ENCODE assay signal across 18 cellular contexts in genomic region chr10:132576671-132577349, GRCh38. TPM values are rescaled to one million over a fixed set of nuclear protein-coding genes. Genes with fewer than 3 reads are reported as not detected.
DNase-seq lines count a peak whose midpoint lies in the region; ATAC-seq and TF ChIP-seq lines count a peak whose summit lies in the region.
"Had no signal": no experiment of that assay in that cellular context is flagged by ENCODE, and none has a peak within 500 bp of the region (broad histone marks: within the 10 kb centered on the region; RNA-seq: fewer than 3 reads in every experiment).

No MANE protein-coding gene starts in this region.

- H3K9me3 Mint-ChIP-seq in natural killer cell treated with Interleukin-12 subunit alpha and Interleukin-12 subunit beta and Interleukin-15 and Interleukin-18, amount 100 ng/mL, for 72 hours: no peaks in the 10 kb centered on the region
- H3K9me3 Mint-ChIP-seq in natural killer cell (no peaks in the 10 kb centered on the region), mesothelial cell of epicardium (peaks cover 3% of the 10 kb centered on the region)
- peaks cover 1 to 2% of the 10 kb centered on the region in 2 donors for H3K9me3 Mint-ChIP-seq in activated T-cell treated with anti-CD3 and anti-CD28 coated beads, Interleukin-2, amount 50 U/mL, for 72 hours
- H3K9me3 Mint-ChIP-seq: CD8-positive, alpha-beta T cell had no signal

- intact Hi-C loops in natural killer cell (cut with micrococcal nuclease): loop anchor here (10.0 kb wide), 1 partner anchor 182 kb away; the partner anchor contains the start of gene PWWP2B

- peak overlapping the region; percentile 66 for H3K4me3 Mint-ChIP-seq in natural killer cell treated with Interleukin-12 subunit alpha and Interleukin-12 subunit beta and Interleukin-15 and Interleukin-18, amount 100 ng/mL, for 72 hours
- H3K4me3 Mint-ChIP-seq in natural killer cell (no peak overlapping the region), mesothelial cell of epicardium (no peak overlapping the region)
- no peak overlapping the region for H3K4me3 Mint-ChIP-seq in activated T-cell treated with anti-CD3 and anti-CD28 coated beads, Interleukin-2, amount 50 U/mL, for 72 hours
- H3K4me3 Mint-ChIP-seq: CD8-positive, alpha-beta T cell had no signal

- ATAC-seq in natural killer cell treated with Interleukin-12 subunit alpha and Interleukin-12 subunit beta and Interleukin-15 and Interleukin-18, amount 100 ng/mL, for 72 hours: no peak
- ATAC-seq in natural killer cell: no peak
- ATAC-seq in activated T-cell treated with anti-CD3 and anti-CD28 coated beads, Interleukin-2, amount 50 U/mL, for 72 hours (replicated peaks in 1 of 2): no peak
- ATAC-seq in HG03175 (IDR thresholded peaks at IDR 0.05; ENCODE audit: unreplicated experiment): no peak
- ATAC-seq: CD8-positive, alpha-beta T cell had no signal

- peaks cover 9% of the 10 kb centered on the region for H3K36me3 Mint-ChIP-seq in natural killer cell treated with Interleukin-12 subunit alpha and Interleukin-12 subunit beta and Interleukin-15 and Interleukin-18, amount 100 ng/mL, for 72 hours
- H3K36me3 Mint-ChIP-seq in natural killer cell (no peaks in the 10 kb centered on the region), mesothelial cell of epicardium (peaks cover 6% of the 10 kb centered on the region)
- H3K36me3 Mint-ChIP-seq in activated T-cell treated with anti-CD3 and anti-CD28 coated beads, Interleukin-2, amount 50 U/mL, for 72 hours (ENCODE audit: insufficient read depth in 2 of 2): peaks cover 2 to 4% of the 10 kb centered on the region in 2 donors

- H3K4me1 Mint-ChIP-seq in natural killer cell treated with Interleukin-12 subunit alpha and Interleukin-12 subunit beta and Interleukin-15 and Interleukin-18, amount 100 ng/mL, for 72 hours (ENCODE audit: low read depth in 2 of 2): peaks cover 28 to 48% of the 10 kb centered on the region in 2 donors
- peaks cover 28 to 39% of the 10 kb centered on the region in 2 donors for H3K4me1 Mint-ChIP-seq in natural killer cell
- H3K4me1 Mint-ChIP-seq in mesothelial cell of epicardium: peaks cover 39% of the 10 kb centered on the region
- H3K4me1 Mint-ChIP-seq in activated T-cell treated with anti-CD3 and anti-CD28 coated beads, Interleukin-2, amount 50 U/mL, for 72 hours (ENCODE audit: low read depth): peaks cover 31% of the 10 kb centered on the region

- no peak for DNase-seq in natural killer cell treated with Interleukin-12 subunit alpha and Interleukin-12 subunit beta and Interleukin-15 and Interleukin-18, amount 100 ng/mL, for 72 hours (ENCODE audit: low spot score)
- DNase-seq in natural killer cell (no peak), caudate nucleus (lab: John Stamatoyannopoulos, UW) (no peak), mesothelial cell of epicardium (ENCODE audit: low spot score in 2 of 2, unreplicated experiment in 2 of 2) (no peak), NCI-H226 (no peak), NCI-H446 treated with DMSO at 0.1 percent for 48 hours (lab: John Stamatoyannopoulos, UW) (no peak)
- DNase-seq in activated T-cell treated with anti-CD3 and anti-CD28 coated beads, Interleukin-2, amount 50 U/mL, for 72 hours: no peak
- DNase-seq: CD8-positive, alpha-beta T cell; DND-41; GDM1; KBM-7; NCI-H1105 treated with DMSO at 0.1 percent for 48 hours; NCI-H187; NCI-H446; NCI-H748 treated with DMSO at 0.1 percent for 48 hours; SHP77 had no signal

- H3K27ac Mint-ChIP-seq in natural killer cell treated with Interleukin-12 subunit alpha and Interleukin-12 subunit beta and Interleukin-15 and Interleukin-18, amount 100 ng/mL, for 72 hours: peak overlapping the region in 1 of 2 donors; percentile 71
- H3K27ac Mint-ChIP-seq in natural killer cell (peak overlapping the region in 1 of 2 donors; percentile 78), mesothelial cell of epicardium (peak overlapping the region; percentile 27)
- no peak overlapping the region for H3K27ac Mint-ChIP-seq in activated T-cell treated with anti-CD3 and anti-CD28 coated beads, Interleukin-2, amount 50 U/mL, for 72 hours
- H3K27ac Mint-ChIP-seq: CD8-positive, alpha-beta T cell had no signal

- peaks cover 2 to 9% of the 10 kb centered on the region in 2 donors for H3K27me3 Mint-ChIP-seq in natural killer cell treated with Interleukin-12 subunit alpha and Interleukin-12 subunit beta and Interleukin-15 and Interleukin-18, amount 100 ng/mL, for 72 hours
- H3K27me3 Mint-ChIP-seq in natural killer cell (ENCODE audit: low read depth in 2 of 2): no peaks in the 10 kb centered on the region
- H3K27me3 Mint-ChIP-seq in mesothelial cell of epicardium (ENCODE audit: low read depth): no peaks in the 10 kb centered on the region
- H3K27me3 Mint-ChIP-seq in activated T-cell treated with anti-CD3 and anti-CD28 coated beads, Interleukin-2, amount 50 U/mL, for 72 hours (ENCODE audit: low read depth): no peaks in the 10 kb centered on the region

- TF ChIP-seq CTCF in natural killer cell (IDR thresholded peaks at IDR 0.05) (no peak), mesothelial cell of epicardium (IDR thresholded peaks at IDR 0.05; ENCODE audit: unreplicated experiment) (no peak)

- peak overlapping the region; percentile 26 for H3K27ac ChIP-seq in caudate nucleus (ENCODE audit: low read depth, low read length)
- H3K27ac ChIP-seq: GM23248 had no signal

RNA-seq across cellular contexts. Expression of gene INPP5A, which starts 39.2 kb away (rescaled TPM):
- total RNA-seq in natural killer cell treated with Interleukin-12 subunit alpha and Interleukin-12 subunit beta and Interleukin-15 and Interleukin-18, amount 100 ng/mL, for 72 hours: 10 to 100 TPM; 14.8 to 18.6 TPM
- total RNA-seq in natural killer cell: 10 to 100 TPM; 12.6 to 38.6 (median 18.6) TPM
- total RNA-seq in mesothelial cell of epicardium: 36.4 to 41.8 TPM (median 41.0 TPM) in 3 replicates
- total RNA-seq in activated T-cell treated with anti-CD3 and anti-CD28 coated beads, Interleukin-2, amount 50 U/mL, for 72 hours: 10 to 100 TPM; 11.0 to 14.9 TPM
